Comparison of ENCODE assay signal across 31 cellular contexts in the genomic region with DNA sequence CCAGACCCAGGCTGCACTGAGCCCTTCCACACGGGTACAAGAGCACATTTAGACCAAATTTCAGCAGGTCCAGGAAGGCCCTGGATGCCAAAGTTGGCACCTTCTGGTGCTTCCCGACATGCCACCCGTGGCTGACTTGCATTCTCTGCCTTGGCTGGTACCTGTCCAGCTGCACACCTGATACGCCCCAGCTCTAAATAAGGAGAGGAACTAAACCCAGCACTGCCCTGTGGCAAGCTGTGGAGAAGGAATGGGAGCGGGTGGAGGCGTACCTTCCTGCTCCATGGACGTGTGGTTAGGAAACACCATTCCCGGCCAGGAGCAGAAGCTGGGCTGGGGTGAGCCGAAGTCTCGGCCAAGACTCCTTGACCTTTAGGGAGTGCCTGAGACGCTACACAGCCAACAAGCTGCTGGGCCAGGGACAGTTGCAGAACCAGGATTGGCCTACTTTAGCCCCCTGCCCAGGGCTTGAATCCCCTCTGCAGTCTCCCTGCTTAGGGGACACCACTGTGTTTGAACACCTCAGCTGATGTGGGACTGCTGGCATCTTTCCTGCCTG.
DNase-seq lines count a peak whose midpoint lies in the region; ATAC-seq and TF ChIP-seq lines count a peak whose summit lies in the region.
"Had no signal": no experiment of that assay in that cellular context is flagged by ENCODE, and none has a peak within 500 bp of the region (broad histone marks: within the 10 kb centered on the region; RNA-seq: fewer than 3 reads in every experiment).

No MANE protein-coding gene starts in this region.

- peak overlapping the region; percentile 87 for H3K4me2 ChIP-seq in fibroblast of lung (ENCODE audit: extremely low read depth, insufficient read depth, low read length)

- H3K4me3 ChIP-seq in fibroblast of lung (replicated peaks in 1 of 4; ENCODE audit: control extremely low read depth in 1 of 4, insufficient read depth in 1 of 4, low read depth in 3 of 4, low read length in 4 of 4) (no peak overlapping the region), upper lobe of right lung (no peak overlapping the region)
- H3K4me3 ChIP-seq: hepatocyte had no signal

- no peaks in the 10 kb centered on the region for H3K9me3 ChIP-seq in fibroblast of lung (ENCODE audit: control insufficient read depth, insufficient read depth, low read depth, low read length)
- H3K9me3 ChIP-seq in upper lobe of right lung, result no peaks in the 10 kb centered on the region
- H3K9me3 ChIP-seq: prostate gland, thoracic aorta had no signal

- H3K79me2 ChIP-seq in fibroblast of lung (ENCODE audit: control insufficient read depth, insufficient read depth, low read length), result no peaks in the 10 kb centered on the region
- H3K79me2 ChIP-seq: hepatocyte had no signal

- no peaks in the 10 kb centered on the region for H4K20me1 ChIP-seq in fibroblast of lung (ENCODE audit: control insufficient read depth, extremely low read depth, insufficient read depth, low read length)

- no peaks in the 10 kb centered on the region for H3K36me3 Mint-ChIP-seq in activated CD4-positive, alpha-beta T cell treated with anti-CD3 and anti-CD28 coated beads, Interleukin-2, amount 10 ng/mL, durations not matched to agents 24 days and 14 days (ENCODE audit: low read depth)
- no peaks in the 10 kb centered on the region for H3K36me3 Mint-ChIP-seq in neural crest cell (ENCODE audit: low read depth)
- H3K36me3 Mint-ChIP-seq: activated CD8-positive, alpha-beta memory T cell treated with anti-CD3 and anti-CD28 coated beads, Interleukin-2, amount 10 ng/mL, durations not matched to agents 7 days and 5 days; CD4-positive, alpha-beta memory T cell had no signal

- H3K27me3 ChIP-seq in fibroblast of lung (ENCODE audit: control insufficient read depth, insufficient read depth, low read length) (no peaks in the 10 kb centered on the region), upper lobe of right lung (no peaks in the 10 kb centered on the region)
- H3K27me3 ChIP-seq: brain microvascular endothelial cell, foreskin keratinocyte had no signal

- H3K27me3 Mint-ChIP-seq in activated CD4-positive, alpha-beta T cell treated with anti-CD3 and anti-CD28 coated beads, Interleukin-2, amount 10 ng/mL, durations not matched to agents 24 days and 14 days, result peaks cover 36% of the 10 kb centered on the region
- peaks cover 25% of the 10 kb centered on the region for H3K27me3 Mint-ChIP-seq in neural crest cell (ENCODE audit: low read depth)
- H3K27me3 Mint-ChIP-seq: CD4-positive, alpha-beta memory T cell had no signal

- peaks cover 29% of the 10 kb centered on the region for H3K4me1 ChIP-seq in fibroblast of lung (ENCODE audit: control insufficient read depth, extremely low read depth, insufficient read depth, low read length)
- H3K4me1 ChIP-seq in upper lobe of right lung, result peaks cover 26% of the 10 kb centered on the region

- intact Hi-C loops in activated CD4-positive, alpha-beta T cell treated with anti-CD3 and anti-CD28 coated beads, Interleukin-2, amount 10 ng/mL, durations not matched to agents 24 days and 14 days (cut with micrococcal nuclease), result no loop called here
- intact Hi-C loops in upper lobe of right lung (cut with DNase I), result loop anchor here (10.0 kb wide), 1 partner anchor 222 kb away; no protein-coding TSS in a partner anchor

- ATAC-seq in upper lobe of right lung (no peak), HG03521 (IDR thresholded peaks at IDR 0.05; ENCODE audit: unreplicated experiment) (no peak)
- ATAC-seq: activated CD8-positive, alpha-beta memory T cell treated with anti-CD3 and anti-CD28 coated beads, Interleukin-2, amount 10 ng/mL, durations not matched to agents 7 days and 5 days; activated T-cell treated with anti-CD3 and anti-CD28 coated beads, Interleukin-2, amount 50 U/mL, for 72 hours; foreskin keratinocyte; HCT116; stimulated activated naive CD8-positive, alpha-beta T cell treated with anti-CD3 and anti-CD28 coated beads, Interleukin-15, Interleukin-2, amounts not matched to agents 100 U/mL and 50 U/mL, for 24 hours had no signal

- no peak for DNase-seq in activated CD4-positive, alpha-beta T cell treated with anti-CD3 and anti-CD28 coated beads, Interleukin-2, amount 10 ng/mL, durations not matched to agents 24 days and 14 days
- DNase-seq in activated CD4-positive, alpha-beta T cell treated with anti-CD3 and anti-CD28 coated beads for 48 hours, result no peak
- DNase-seq in fibroblast of lung (ENCODE audit: low read depth in 2 of 2) (no peak), neural crest cell (ENCODE audit: low read depth, low spot score) (no peak), upper lobe of right lung (peak; percentile 58), iPS-NIHi11 (ENCODE audit: low spot score) (no peak), NCI-H187 (lab: John Stamatoyannopoulos, UW) (no peak)
- DNase-seq: 8988T; activated CD4-positive, alpha-beta T cell treated with anti-CD3 and anti-CD28 coated beads, Interleukin-2, amount 10 ng/mL, durations not matched to agents 7 days and 5 days; activated CD8-positive, alpha-beta memory T cell treated with anti-CD3 and anti-CD28 coated beads, Interleukin-2, amount 10 ng/mL, durations not matched to agents 7 days and 5 days; activated naive CD4-positive, alpha-beta T cell treated with Interleukin-2 at 50 U/mL for 16 hours; activated T-cell treated with anti-CD3 and anti-CD28 coated beads, Interleukin-2, amount 50 U/mL, for 72 hours; brain microvascular endothelial cell; DMS 273 treated with DMSO at 0.1 percent for 48 hours; foreskin keratinocyte; KBM-7; left ventricle myocardium superior; MM.1S; NCI-H2081; NCI-H345; NCI-H748 treated with DMSO at 0.1 percent for 48 hours; stimulated activated naive CD8-positive, alpha-beta T cell treated with anti-CD3 and anti-CD28 coated beads, Interleukin-15, Interleukin-2, amounts not matched to agents 100 U/mL and 50 U/mL, for 24 hours; T1000; WERI-Rb-1 had no signal

- H3K9ac ChIP-seq in fibroblast of lung (ENCODE audit: insufficient read depth, low read length), result no peak overlapping the region

- peak overlapping the region; percentile 14 for H3K27ac Mint-ChIP-seq in activated CD4-positive, alpha-beta T cell treated with anti-CD3 and anti-CD28 coated beads, Interleukin-2, amount 10 ng/mL, durations not matched to agents 24 days and 14 days
- H3K27ac Mint-ChIP-seq in neural crest cell (ENCODE audit: unreplicated experiment), result no peak overlapping the region
- H3K27ac Mint-ChIP-seq: activated CD4-positive, alpha-beta T cell treated with anti-CD3 and anti-CD28 coated beads, Interleukin-2, amount 10 ng/mL, durations not matched to agents 7 days and 5 days; activated CD8-positive, alpha-beta memory T cell treated with anti-CD3 and anti-CD28 coated beads, Interleukin-2, amount 10 ng/mL, durations not matched to agents 7 days and 5 days; activated T-cell treated with anti-CD3 and anti-CD28 coated beads, Interleukin-2, amount 50 U/mL, for 72 hours had no signal

- no peak for TF ChIP-seq CTCF in fibroblast of lung (conservative IDR thresholded peaks at IDR 0.05 in 1 of 2, IDR thresholded peaks at IDR 0.05 in 1 of 2; ENCODE audit: low read depth in 1 of 2, low read length in 2 of 2)
- TF ChIP-seq CTCF in neural crest cell (conservative IDR thresholded peaks at IDR 0.05), result no peak
- TF ChIP-seq CTCF in upper lobe of right lung (IDR thresholded peaks at IDR 0.05), result no peak

- no peaks in the 10 kb centered on the region for H3K36me3 ChIP-seq in fibroblast of lung (ENCODE audit: control insufficient read depth, insufficient read depth, low read length)
- no peaks in the 10 kb centered on the region for H3K36me3 ChIP-seq in upper lobe of right lung
- H3K36me3 ChIP-seq: brain microvascular endothelial cell, prostate gland, thoracic aorta, WERI-Rb-1 had no signal

- H3K27ac ChIP-seq in fibroblast of lung (ENCODE audit: insufficient read depth, low read length), result no peak overlapping the region
- no peak overlapping the region for H3K27ac ChIP-seq in upper lobe of right lung
- H3K27ac ChIP-seq: brain microvascular endothelial cell, epithelial cell of prostate, foreskin keratinocyte, hepatocyte, prostate gland, thoracic aorta, WERI-Rb-1 had no signal

- H3K9me3 Mint-ChIP-seq in activated CD4-positive, alpha-beta T cell treated with anti-CD3 and anti-CD28 coated beads, Interleukin-2, amount 10 ng/mL, durations not matched to agents 24 days and 14 days, result no peaks in the 10 kb centered on the region
- H3K9me3 Mint-ChIP-seq in neural crest cell, result no peaks in the 10 kb centered on the region
- H3K9me3 Mint-ChIP-seq: activated CD4-positive, alpha-beta T cell treated with anti-CD3 and anti-CD28 coated beads, Interleukin-2, amount 10 ng/mL, durations not matched to agents 7 days and 5 days; activated T-cell treated with anti-CD3 and anti-CD28 coated beads, Interleukin-2, amount 50 U/mL, for 72 hours; CD4-positive, alpha-beta memory T cell had no signal

- peaks cover 51% of the 10 kb centered on the region for H3K4me1 Mint-ChIP-seq in activated CD4-positive, alpha-beta T cell treated with anti-CD3 and anti-CD28 coated beads, Interleukin-2, amount 10 ng/mL, durations not matched to agents 24 days and 14 days
- H3K4me1 Mint-ChIP-seq in neural crest cell, result peaks cover 44% of the 10 kb centered on the region

- H2AFZ ChIP-seq in fibroblast of lung (ENCODE audit: low read length), result no peak overlapping the region

- H3K4me3 Mint-ChIP-seq in activated CD4-positive, alpha-beta T cell treated with anti-CD3 and anti-CD28 coated beads, Interleukin-2, amount 10 ng/mL, durations not matched to agents 24 days and 14 days, result no peak overlapping the region
- peak overlapping the region; percentile 32 for H3K4me3 Mint-ChIP-seq in neural crest cell
- H3K4me3 Mint-ChIP-seq: activated CD4-positive, alpha-beta T cell treated with anti-CD3 and anti-CD28 coated beads, Interleukin-2, amount 10 ng/mL, durations not matched to agents 7 days and 5 days; activated CD8-positive, alpha-beta memory T cell treated with anti-CD3 and anti-CD28 coated beads, Interleukin-2, amount 10 ng/mL, durations not matched to agents 7 days and 5 days had no signal
